ENCODE assay signal across 17 cellular contexts in the genomic region with DNA sequence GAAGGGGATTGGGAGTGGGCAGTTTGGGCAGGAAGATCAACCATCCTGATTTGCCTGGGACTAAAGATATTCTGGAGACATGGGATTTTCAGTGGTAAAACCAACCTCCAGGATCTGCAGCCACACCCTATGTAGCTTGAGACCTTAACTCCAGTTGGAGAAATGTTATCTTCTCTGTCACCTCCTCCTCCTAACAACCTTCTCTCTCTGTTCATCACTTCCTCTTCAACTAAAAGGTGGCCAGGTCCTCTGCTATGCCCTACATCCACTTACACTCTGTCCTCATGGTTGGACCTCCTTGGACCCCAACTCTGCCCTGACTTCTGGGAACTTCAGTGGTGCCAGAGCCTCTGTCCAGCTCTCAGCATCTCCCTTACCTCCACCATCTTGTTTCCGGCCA.
"Had no signal": no experiment of that assay in that cellular context is flagged by ENCODE, and none has a peak within 500 bp of the region (broad histone marks: within the 10 kb centered on the region; RNA-seq: fewer than 3 reads in every experiment).

No MANE protein-coding gene starts in this region.

- H3K9me3 Mint-ChIP-seq: activated naive CD4-positive, alpha-beta T cell treated with anti-CD3 and anti-CD28 coated beads for 36 hours; activated T-helper 2 cell treated with anti-CD3 and anti-CD28 coated beads, Interferon-gamma antibody, Interleukin-2, Interleukin-4, amounts not matched to agents 10 μg/mL and 5 μg/mL and 100 μg/mL, durations not matched to agents 14 hours and 24 hours and 36 hours; memory B cell had no signal

- H3K36me3 Mint-ChIP-seq: memory B cell; naive thymus-derived CD8-positive, alpha-beta T cell had no signal

- DNase-seq: activated CD4-positive, alpha-beta T cell treated with anti-CD3 and anti-CD28 coated beads for 1 hour; activated CD4-positive, alpha-beta T cell treated with anti-CD3 and anti-CD28 coated beads, Interleukin-2, amount 50 U/mL, for 4 hours; activated CD8-positive, alpha-beta memory T cell treated with anti-CD3 and anti-CD28 coated beads, Interleukin-2, amount 10 ng/mL, durations not matched to agents 7 days and 5 days; activated naive CD4-positive, alpha-beta T cell treated with anti-CD3 and anti-CD28 coated beads for 36 hours; activated T-cell treated with anti-CD3 and anti-CD28 coated beads, Interleukin-2, amount 50 U/mL, for 1 hour; caudate nucleus; hippocampal formation; left lung; naive thymus-derived CD8-positive, alpha-beta T cell; nucleus accumbens; small intestine; stimulated activated naive CD8-positive, alpha-beta T cell treated with anti-CD3 and anti-CD28 coated beads, Interleukin-15, Interleukin-2, amounts not matched to agents 100 U/mL and 50 U/mL, for 24 hours had no signal

- H3K27ac ChIP-seq: coronary artery, right atrium auricular region had no signal

- H3K4me3 ChIP-seq: coronary artery, esophagus muscularis mucosa, left lung, right atrium auricular region had no signal

- H3K9me3 ChIP-seq: esophagus muscularis mucosa, left lung, right atrium auricular region had no signal

- H3K27ac Mint-ChIP-seq: activated CD8-positive, alpha-beta memory T cell treated with anti-CD3 and anti-CD28 coated beads, Interleukin-2, amount 10 ng/mL, durations not matched to agents 7 days and 5 days; activated naive CD4-positive, alpha-beta T cell treated with anti-CD3 and anti-CD28 coated beads for 36 hours; activated T-helper 2 cell treated with anti-CD3 and anti-CD28 coated beads, Interferon-gamma antibody, Interleukin-2, Interleukin-4, amounts not matched to agents 10 μg/mL and 5 μg/mL and 100 μg/mL, durations not matched to agents 14 hours and 24 hours and 36 hours; memory B cell had no signal

- H3K4me3 Mint-ChIP-seq: activated CD8-positive, alpha-beta memory T cell treated with anti-CD3 and anti-CD28 coated beads, Interleukin-2, amount 10 ng/mL, durations not matched to agents 7 days and 5 days; activated naive CD4-positive, alpha-beta T cell treated with anti-CD3 and anti-CD28 coated beads for 36 hours; memory B cell had no signal

- ATAC-seq: activated CD8-positive, alpha-beta memory T cell treated with anti-CD3 and anti-CD28 coated beads, Interleukin-2, amount 10 ng/mL, durations not matched to agents 7 days and 5 days; left lung; naive thymus-derived CD8-positive, alpha-beta T cell; stimulated activated naive CD8-positive, alpha-beta T cell treated with anti-CD3 and anti-CD28 coated beads, Interleukin-15, Interleukin-2, amounts not matched to agents 100 U/mL and 50 U/mL, for 24 hours had no signal

- H3K27me3 ChIP-seq: esophagus muscularis mucosa, left lung, right atrium auricular region had no signal

- H3K36me3 ChIP-seq: esophagus muscularis mucosa, left lung, right atrium auricular region had no signal
